ENCODE assay signal across 10 cellular contexts in the genomic region with DNA sequence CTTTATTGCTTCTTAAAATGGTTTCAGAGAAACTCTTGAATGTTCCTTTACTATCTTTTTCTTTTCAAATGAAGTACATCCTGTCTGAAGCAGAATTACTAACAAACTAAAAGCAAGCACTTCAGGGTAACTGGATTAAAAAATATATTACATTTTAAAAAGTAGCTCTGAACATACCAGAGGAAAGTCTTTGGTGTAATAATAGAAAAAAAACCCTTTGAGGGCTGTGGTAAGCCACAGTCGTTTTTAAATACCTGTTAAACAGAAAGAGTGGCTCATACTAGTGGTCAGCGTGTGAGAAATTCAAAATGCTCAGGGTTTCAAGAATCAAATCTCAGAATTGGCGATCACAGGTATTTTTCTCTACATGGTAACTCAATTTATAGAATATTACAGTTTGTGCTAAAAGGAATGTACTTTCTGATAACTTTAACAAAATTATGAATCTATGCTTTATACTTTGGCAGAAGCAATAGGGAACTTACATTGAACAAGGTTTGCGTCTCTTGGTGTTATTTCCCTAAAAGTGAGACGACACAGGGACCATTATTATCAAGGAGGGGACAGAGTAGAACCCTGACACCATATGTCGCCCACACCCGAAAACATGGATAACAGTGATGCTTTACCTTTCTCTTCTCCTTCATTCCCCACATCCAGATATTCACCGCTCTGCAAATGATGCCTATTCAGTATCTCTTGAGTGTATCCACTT.
DNase-seq lines count a peak whose midpoint lies in the region; ATAC-seq, FAIRE-seq and TF ChIP-seq lines count a peak whose summit lies in the region.
"Had no signal": no experiment of that assay in that cellular context is flagged by ENCODE, and none has a peak within 500 bp of the region (broad histone marks: within the 10 kb centered on the region; RNA-seq: fewer than 3 reads in every experiment).

No MANE protein-coding gene starts in this region.

- H3K27ac Mint-ChIP-seq in activated T-cell treated with anti-CD3 and anti-CD28 coated beads, Interleukin-2, amount 50 U/mL, for 72 hours: peak overlapping the region; percentile 93
- H3K27ac Mint-ChIP-seq in stimulated activated memory B cell treated with anti-CD40 and anti-IgM and Interleukin-4, amounts not matched to agents 10 μg/mL and 1 μg/mL and 100 μg/mL, for 72 hours: peak overlapping the region; percentile 2

- H3K9me3 ChIP-seq in OCI-LY1 (ENCODE audit: low read length): no peaks in the 10 kb centered on the region
- H3K9me3 ChIP-seq: stomach had no signal

- H3K4me3 Mint-ChIP-seq in activated T-cell treated with anti-CD3 and anti-CD28 coated beads, Interleukin-2, amount 50 U/mL, for 72 hours: peak overlapping the region; percentile 66 to 70
- peak overlapping the region; percentile 18 for H3K4me3 Mint-ChIP-seq in stimulated activated memory B cell treated with anti-CD40 and anti-IgM and Interleukin-4, amounts not matched to agents 10 μg/mL and 1 μg/mL and 100 μg/mL, for 72 hours

- peak overlapping the region; percentile 38 for H3K27ac ChIP-seq in OCI-LY1 (ENCODE audit: low read depth, low read length, poor library complexity, severe bottlenecking)
- H3K27ac ChIP-seq: stomach had no signal

- no peak for DNase-seq in activated T-cell treated with anti-CD3 and anti-CD28 coated beads, Interleukin-2, amount 50 U/mL, for 72 hours
- no peak for DNase-seq in activated T-cell treated with anti-CD3 and anti-CD28 coated beads, Interleukin-2, amount 50 U/mL, for 48 hours
- DNase-seq in DMS53 treated with DMSO at 0.1 percent for 48 hours (lab: John Stamatoyannopoulos, UW; ENCODE audit: unreplicated experiment): no peak
- DNase-seq in urothelium cell line (ENCODE audit: low spot score): no peak
- DNase-seq in stimulated activated CD4-positive, alpha-beta T cell treated with anti-CD3 and anti-CD28 coated beads, Interleukin-4, amount 100 ng/mL, for 1 hour: no peak
- DNase-seq: glutamatergic neuron, stomach had no signal

- H3K27me3 Mint-ChIP-seq in activated T-cell treated with anti-CD3 and anti-CD28 coated beads, Interleukin-2, amount 50 U/mL, for 72 hours (ENCODE audit: low read depth): no peaks in the 10 kb centered on the region
- no peaks in the 10 kb centered on the region for H3K27me3 Mint-ChIP-seq in stimulated activated memory B cell treated with anti-CD40 and anti-IgM and Interleukin-4, amounts not matched to agents 10 μg/mL and 1 μg/mL and 100 μg/mL, for 72 hours

- no peaks in the 10 kb centered on the region for H3K9me2 ChIP-seq in OCI-LY1 (ENCODE audit: low read depth, low read length)

- H3K4me1 Mint-ChIP-seq in activated T-cell treated with anti-CD3 and anti-CD28 coated beads, Interleukin-2, amount 50 U/mL, for 72 hours (ENCODE audit: low read depth): peaks cover 54% of the 10 kb centered on the region
- H3K4me1 Mint-ChIP-seq in stimulated activated memory B cell treated with anti-CD40 and anti-IgM and Interleukin-4, amounts not matched to agents 10 μg/mL and 1 μg/mL and 100 μg/mL, for 72 hours: peaks cover 21% of the 10 kb centered on the region

- no peak overlapping the region for H3K4me3 ChIP-seq in OCI-LY1 (ENCODE audit: low read depth, low read length, poor library complexity, severe bottlenecking)
- H3K4me3 ChIP-seq: stomach had no signal

- H4K20me1 ChIP-seq in OCI-LY1 (ENCODE audit: insufficient read depth, low read length): no peaks in the 10 kb centered on the region

- H3F3A ChIP-seq in OCI-LY1 (ENCODE audit: insufficient read depth, low read length): peaks cover 4% of the 10 kb centered on the region; the same call in 1 of the 2 replicates

- H3K4me2 ChIP-seq in OCI-LY1 (ENCODE audit: low read length): peak overlapping the region; percentile 23

- FAIRE-seq in urothelium cell line (lab: Jason Lieb, UNC): no peak

- no peak for TF ChIP-seq CTCF in OCI-LY1 (IDR thresholded peaks at IDR 0.05; ENCODE audit: low read length)

- H3K36me3 ChIP-seq in OCI-LY1 (ENCODE audit: insufficient read depth, low read length): no peaks in the 10 kb centered on the region
- H3K36me3 ChIP-seq: stomach had no signal

- H3K9ac ChIP-seq in OCI-LY1 (ENCODE audit: low read length): no peak overlapping the region

- no peak overlapping the region for H2AFZ ChIP-seq in OCI-LY1 (ENCODE audit: low read length)

- H3K79me2 ChIP-seq in OCI-LY1 (ENCODE audit: insufficient read depth, low read length): no peaks in the 10 kb centered on the region

- peaks cover 2 to 4% of the 10 kb centered on the region in 2 donors for H3K9me3 Mint-ChIP-seq in activated T-cell treated with anti-CD3 and anti-CD28 coated beads, Interleukin-2, amount 50 U/mL, for 72 hours
- no peaks in the 10 kb centered on the region for H3K9me3 Mint-ChIP-seq in stimulated activated memory B cell treated with anti-CD40 and anti-IgM and Interleukin-4, amounts not matched to agents 10 μg/mL and 1 μg/mL and 100 μg/mL, for 72 hours

- peaks cover 33% of the 10 kb centered on the region for H3K4me1 ChIP-seq in OCI-LY1 (ENCODE audit: insufficient read depth, low read length, severe bottlenecking)
- H3K4me1 ChIP-seq: stomach had no signal

- H3K27me3 ChIP-seq in OCI-LY1 (ENCODE audit: insufficient read depth, low read length): no peaks in the 10 kb centered on the region
- H3K27me3 ChIP-seq: stomach had no signal

- H3K36me3 Mint-ChIP-seq in activated T-cell treated with anti-CD3 and anti-CD28 coated beads, Interleukin-2, amount 50 U/mL, for 72 hours (ENCODE audit: insufficient read depth in 2 of 2): peaks cover 4% of the 10 kb centered on the region in 2 donors
- no peaks in the 10 kb centered on the region for H3K36me3 Mint-ChIP-seq in stimulated activated memory B cell treated with anti-CD40 and anti-IgM and Interleukin-4, amounts not matched to agents 10 μg/mL and 1 μg/mL and 100 μg/mL, for 72 hours

- ATAC-seq in activated T-cell treated with anti-CD3 and anti-CD28 coated beads, Interleukin-2, amount 50 U/mL, for 72 hours (replicated peaks in 1 of 2): peak; percentile 79 to 87
- peak; percentile 89 for ATAC-seq in HG02642 (IDR thresholded peaks at IDR 0.05; ENCODE audit: poor library complexity, unreplicated experiment)
- ATAC-seq in stimulated activated memory B cell treated with anti-CD40 and anti-IgM and Interleukin-4, amounts not matched to agents 10 μg/mL and 1 μg/mL and 100 μg/mL, for 72 hours: peak; percentile 81
